8 cellular contexts compared by ENCODE assay signal in genomic region chr2:200905618-200906296, GRCh38. TPM values are rescaled to one million over a fixed set of nuclear protein-coding genes. Genes with fewer than 3 reads are reported as not detected.
DNase-seq lines count a peak whose midpoint lies in the region; ATAC-seq and TF ChIP-seq lines count a peak whose summit lies in the region.

No MANE protein-coding gene starts in this region.

- DNase-seq in DMS153 (lab: John Stamatoyannopoulos, UW) (peak; percentile 21), HCT116 (ENCODE audit: low read depth, low spot score) (peak; percentile 69), NCI-H526 (lab: John Stamatoyannopoulos, UW) (peak; percentile 48 to 78), mucosa of descending colon (peak; percentile 67 to 89 (median 84))
- peak; percentile 68 to 73 for DNase-seq in activated CD4-positive, alpha-beta T cell treated with anti-CD3 and anti-CD28 coated beads, Interleukin-2, amount 50 U/mL, for 48 hours
- DNase-seq in stimulated activated naive CD8-positive, alpha-beta T cell treated with anti-CD3 and anti-CD28 coated beads, Interleukin-15, amount 100 ng/mL, for 72 hours = peak; percentile 28 to 60

- no peak overlapping the region for H3K4me3 Mint-ChIP-seq in stimulated activated naive CD8-positive, alpha-beta T cell treated with anti-CD3 and anti-CD28 coated beads, Interleukin-15, amount 100 ng/mL, for 72 hours

- H3K27me3 Mint-ChIP-seq in stimulated activated naive CD8-positive, alpha-beta T cell treated with anti-CD3 and anti-CD28 coated beads, Interleukin-15, amount 100 ng/mL, for 72 hours = no peaks in the 10 kb centered on the region

- TF ChIP-seq RAD21 in HCT116 (IDR thresholded peaks at IDR 0.05; ENCODE audit: low read depth) = peak; percentile 95

- H2AFZ ChIP-seq in HCT116 (ENCODE audit: low read depth, low read length, poor library complexity, severe bottlenecking) = no peak overlapping the region

- H3K36me3 ChIP-seq in HCT116 (ENCODE audit: control insufficient read depth in 1 of 2, insufficient read depth in 2 of 2, low read length in 2 of 2) = peaks cover 34% of the 10 kb centered on the region in 2 experiments
- H3K36me3 ChIP-seq in mucosa of descending colon (ENCODE audit: low read depth) = no peaks in the 10 kb centered on the region

- no TSS peak for BruUV-seq in HCT116 (replicated peaks; lab: Mats Ljungman, UMichigan)

- RAD21 ChIA-PET in HCT116 (lab: Charles Lee; ENCODE audit: low non-redundant PET in 1 of 2, low total read pairs in 2 of 2, uncharacterized antibody in 2 of 2, unreplicated experiment in 2 of 2) = interaction anchor here (1.0 to 2.4 kb wide), 7 partner anchors 163 to 326 kb away, joined by 3 to 10 read pairs (median 6); no protein-coding TSS in a partner anchor

- H3K4me1 Mint-ChIP-seq in stimulated activated naive CD8-positive, alpha-beta T cell treated with anti-CD3 and anti-CD28 coated beads, Interleukin-15, amount 100 ng/mL, for 72 hours = peaks cover 10% of the 10 kb centered on the region

- intact Hi-C loops in HCT116 (cut with micrococcal nuclease) = loop anchor here (1.0 to 10.0 kb wide), 5 partner anchors 164 to 459 kb away; no protein-coding TSS in a partner anchor
- intact Hi-C loops in mucosa of descending colon (cut with DNase I, micrococcal nuclease) = loop anchor here in 1 of 2 donors (10.0 kb wide), 2 partner anchors 159 to 279 kb away; partner anchors contain the start of gene CASP10

- no peak for TF ChIP-seq POLR2A in HCT116 (IDR thresholded peaks at IDR 0.05; ENCODE audit: borderline replicate concordance, extremely low read depth, insufficient read depth, insufficient read length)

- ATAC-seq in HCT116 (peak; percentile 83), esophagus mucosa (peak; percentile 77), mucosa of descending colon (peak; percentile 91), HG03139 (IDR thresholded peaks at IDR 0.05; ENCODE audit: unreplicated experiment) (no peak)
- ATAC-seq in stimulated activated naive CD8-positive, alpha-beta T cell treated with anti-CD3 and anti-CD28 coated beads, Interleukin-15, amount 100 ng/mL, for 72 hours = peak; percentile 57

- POLR2A ChIA-PET in HCT116 (lab: Charles Lee) = no interaction called here

- peaks cover 0 to 5% of the 10 kb centered on the region in 2 experiments; a peak in 1 of 4 replicates for H3K4me1 ChIP-seq in HCT116 (ENCODE audit: control insufficient read depth in 1 of 2, insufficient read depth in 2 of 2, low read length in 2 of 2)
- no peaks in the 10 kb centered on the region for H3K4me1 ChIP-seq in mucosa of descending colon (ENCODE audit: low read depth)

- no peaks in the 10 kb centered on the region for H3K9me2 ChIP-seq in HCT116 (ENCODE audit: insufficient read depth)

- peaks cover 3% of the 10 kb centered on the region for H4K20me1 ChIP-seq in HCT116 (ENCODE audit: insufficient read depth)

- CTCF ChIA-PET in HCT116 (lab: Charles Lee) = interaction anchor here (0.5 to 5.0 kb wide), 10 partner anchors 27 to 326 kb away, joined by 3 to 55 read pairs (median 4); partner anchors contain the start of gene CASP10

- peak; percentile 77 to 92 (median 82) for TF ChIP-seq CTCF in HCT116 (IDR thresholded peaks at IDR 0.05 in 2 of 3, conservative IDR thresholded peaks at IDR 0.05 in 1 of 3; ENCODE audit: borderline replicate concordance in 1 of 3, insufficient read depth in 1 of 3, low read depth in 2 of 3, low read length in 2 of 3)
- TF ChIP-seq CTCF in mucosa of descending colon (IDR thresholded peaks at IDR 0.05) = peak; percentile 28

- H3K27me3 ChIP-seq in HCT116 (ENCODE audit: insufficient read depth, low read length) = no peaks in the 10 kb centered on the region

- H3K4me2 ChIP-seq in HCT116 (ENCODE audit: low read length) = no peak overlapping the region

- H3K27ac Mint-ChIP-seq in stimulated activated naive CD8-positive, alpha-beta T cell treated with anti-CD3 and anti-CD28 coated beads, Interleukin-15, amount 100 ng/mL, for 72 hours = no peak overlapping the region

- H3K9me3 Mint-ChIP-seq in stimulated activated naive CD8-positive, alpha-beta T cell treated with anti-CD3 and anti-CD28 coated beads, Interleukin-15, amount 100 ng/mL, for 72 hours = no peaks in the 10 kb centered on the region

- H3K27ac ChIP-seq in HCT116 (ENCODE audit: low read depth, low read length) = no peak overlapping the region

- no peaks in the 10 kb centered on the region for H3K79me2 ChIP-seq in HCT116 (ENCODE audit: insufficient read depth, low read length)

- no peak overlapping the region for H3K4me3 ChIP-seq in HCT116 (replicated peaks in 1 of 2; ENCODE audit: low read depth in 1 of 2, low read length in 2 of 2)
- no peak overlapping the region for H3K4me3 ChIP-seq in mucosa of descending colon

- H3K9me3 ChIP-seq in HCT116 (ENCODE audit: control insufficient read depth in 1 of 2, insufficient read depth in 1 of 2, low read depth in 1 of 2, low read length in 2 of 2) (no peaks in the 10 kb centered on the region), mucosa of descending colon (no peaks in the 10 kb centered on the region)

- no peak overlapping the region for H3K9ac ChIP-seq in HCT116 (ENCODE audit: low read length)

TF ChIP-seq in HCT116, 20 proteins besides CTCF, POLR2A, EP300 and RAD21:
- TF ChIP-seq ATF3 (IDR thresholded peaks at IDR 0.05) (no peak), SRF (IDR thresholded peaks at IDR 0.05; ENCODE audit: low read depth) (no peak), ELF1 (IDR thresholded peaks at IDR 0.05; ENCODE audit: borderline replicate concordance, low read depth) (no peak), MAX (IDR thresholded peaks at IDR 0.05) (peak; percentile 20; the same call in 1 of the 2 replicates), YY1 (IDR thresholded peaks at IDR 0.05; ENCODE audit: extremely low read depth, insufficient replicate concordance, low read depth, low read length) (no peak), ZNF274 (IDR thresholded peaks at IDR 0.05; ENCODE audit: low read depth, low read length) (no peak)
TF ChIP-seq in HCT116: peak in this region for 1.

RNA-seq across cellular contexts. Expression of gene NIF3L1, which starts 16.6 kb away (rescaled TPM):
- total RNA-seq in HCT116 (2021; ENCODE audit: unreplicated experiment) (44.7 TPM), esophagus mucosa (23.2 TPM), mucosa of descending colon (10 to 100 TPM; 19.2 to 28.1 (median 26.7) TPM)
- 34.9 and 40.0 TPM in 2 replicates for polyA plus RNA-seq in HCT116 (2012)

RNA-seq across cellular contexts. Expression of gene PPIL3, which starts 16.9 kb away (rescaled TPM):
- total RNA-seq in HCT116 (2021; ENCODE audit: unreplicated experiment) (55.9 TPM), esophagus mucosa (22.3 TPM), mucosa of descending colon (10 to 100 TPM; 25.0 to 30.4 (median 28.0) TPM)
- 57.8 and 75.7 TPM in 2 replicates for polyA plus RNA-seq in HCT116 (2012)

RNA-seq across cellular contexts. Expression of gene CLK1, which starts 41.3 kb away (rescaled TPM):
- total RNA-seq in HCT116 (2021; ENCODE audit: unreplicated experiment) (49.1 TPM), esophagus mucosa (51.1 TPM), mucosa of descending colon (100 to 1,000 TPM in 1 of 3 donors, 10 to 100 TPM in 2; 62.0 to 138 (median 88.3) TPM)
- polyA plus RNA-seq in HCT116 (2012) = 25.3 and 31.2 TPM in 2 replicates

RNA-seq across cellular contexts. Expression of gene ORC2, which starts 57.7 kb away (rescaled TPM):
- 51.9 TPM for total RNA-seq in HCT116 (2021; ENCODE audit: unreplicated experiment)
- polyA plus RNA-seq in HCT116 (2012) = 9.1 and 16.3 TPM in 2 replicates
- total RNA-seq in esophagus mucosa = 21.8 TPM
- total RNA-seq in mucosa of descending colon = 10 to 100 TPM; 29.6 to 51.1 (median 32.2) TPM

Comparison
In these comparisons a context has a peak if more than half of its experiments do, and no peak if none do; other contexts are left out.
1. DNase-seq: peak in every context shown above with its lines; median percentile 84 in mucosa of descending colon; 70 in activated CD4-positive, alpha-beta T cell treated with anti-CD3 and anti-CD28 coated beads, Interleukin-2, amount 50 U/mL, for 48 hours; 69 in HCT116; 63 in NCI-H526; 44 in stimulated activated naive CD8-positive, alpha-beta T cell treated with anti-CD3 and anti-CD28 coated beads, Interleukin-15, amount 100 ng/mL, for 72 hours; 21 in DMS153.